Comparison of ENCODE assay signal across 7 cellular contexts in the genomic region with DNA sequence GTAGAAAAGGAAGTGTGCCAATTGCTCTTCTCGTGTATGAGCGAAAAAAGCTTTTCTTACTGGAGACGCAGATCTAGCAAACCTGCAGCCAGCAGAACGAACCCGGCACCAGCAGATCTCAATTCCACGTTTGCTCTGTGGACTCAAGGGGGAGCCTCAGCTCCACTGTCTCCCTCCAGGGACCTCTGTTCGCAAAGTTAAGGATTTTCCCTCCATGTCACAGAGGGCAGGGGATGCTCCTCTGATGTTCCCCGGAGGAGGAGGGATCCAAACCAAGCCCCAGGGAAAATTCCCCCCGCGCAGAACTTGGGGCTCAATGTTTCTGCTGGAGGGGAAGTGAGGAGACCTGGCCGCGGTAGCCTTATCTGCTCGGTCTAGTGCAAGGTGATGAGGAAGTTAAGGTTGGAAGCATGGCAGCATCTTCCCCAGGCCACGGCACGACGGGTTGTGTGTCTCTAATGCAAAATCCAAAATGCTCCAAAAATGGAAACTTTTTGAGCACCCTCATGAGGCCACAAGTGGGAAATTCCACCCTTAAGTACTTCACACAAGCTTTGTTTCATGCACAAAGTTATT. TPM values are rescaled to one million over a fixed set of nuclear protein-coding genes. Genes with fewer than 3 reads are reported as not detected.
DNase-seq lines count a peak whose midpoint lies in the region; ATAC-seq and TF ChIP-seq lines count a peak whose summit lies in the region.

No MANE protein-coding gene starts in this region.

- H3K4me2 ChIP-seq in HCT116 (ENCODE audit: low read length) = no peak overlapping the region

- H3K36me3 ChIP-seq in HCT116 (ENCODE audit: control insufficient read depth in 1 of 2, insufficient read depth in 2 of 2, low read length in 2 of 2) (no peaks in the 10 kb centered on the region), WERI-Rb-1 (peaks cover 10% of the 10 kb centered on the region), suprapubic skin (peaks cover 14% of the 10 kb centered on the region)

- no peaks in the 10 kb centered on the region for H3K27me3 Mint-ChIP-seq in activated T-cell treated with anti-CD3 and anti-CD28 coated beads, Interleukin-2, amount 50 U/mL, for 4 hours (ENCODE audit: low read depth)

- H3K9ac ChIP-seq in HCT116 (ENCODE audit: low read length) = no peak overlapping the region

- TF ChIP-seq EP300 in suprapubic skin (IDR thresholded peaks at IDR 0.05) = no peak

- H3K4me1 ChIP-seq in HCT116 (ENCODE audit: control insufficient read depth in 1 of 2, insufficient read depth in 2 of 2, low read length in 2 of 2) (peaks cover 16 to 20% of the 10 kb centered on the region in 2 experiments), suprapubic skin (peaks cover 7% of the 10 kb centered on the region)

- TF ChIP-seq CTCF in HCT116 (IDR thresholded peaks at IDR 0.05 in 2 of 3, conservative IDR thresholded peaks at IDR 0.05 in 1 of 3; ENCODE audit: borderline replicate concordance in 1 of 3, insufficient read depth in 1 of 3, low read depth in 2 of 3, low read length in 2 of 3) = peak; percentile 22 to 38 (median 24); a peak in 3 of 6 replicates
- TF ChIP-seq CTCF in WERI-Rb-1 (IDR thresholded peaks at IDR 0.05; ENCODE audit: low read depth, low read length) = peak; percentile 72
- TF ChIP-seq CTCF in suprapubic skin (IDR thresholded peaks at IDR 0.05) = no peak

- no peak overlapping the region for H3K27ac ChIP-seq in HCT116 (ENCODE audit: low read depth, low read length)
- H3K27ac ChIP-seq in WERI-Rb-1 = no peak overlapping the region
- H3K27ac ChIP-seq in suprapubic skin = no peak overlapping the region

- WGBS in suprapubic skin = 50% methylated on average over 16 of the region's 16 CpGs

- H3K4me3 Mint-ChIP-seq in activated T-cell treated with anti-CD3 and anti-CD28 coated beads, Interleukin-2, amount 50 U/mL, for 4 hours = no peak overlapping the region

- H3K9me3 Mint-ChIP-seq in activated T-cell treated with anti-CD3 and anti-CD28 coated beads, Interleukin-2, amount 50 U/mL, for 4 hours = no peaks in the 10 kb centered on the region

- BruUV-seq in HCT116 (replicated peaks; lab: Mats Ljungman, UMichigan) = no TSS peak

- DNase-seq in HCT116 (ENCODE audit: low read depth, low spot score) (no peak), WERI-Rb-1 (no peak), hippocampal formation (lab: John Stamatoyannopoulos, UW) (peak; percentile 30 to 62), superior temporal gyrus (ENCODE audit: extremely low spot score) (peak; percentile 75), suprapubic skin (ENCODE audit: low spot score in 2 of 2) (no peak)
- no peak for DNase-seq in activated T-cell treated with anti-CD3 and anti-CD28 coated beads, Interleukin-2, amount 50 U/mL, for 4 hours

- H3K4me3 ChIP-seq in HCT116 (replicated peaks in 1 of 2; ENCODE audit: low read depth in 1 of 2, low read length in 2 of 2) (no peak overlapping the region), WERI-Rb-1 (ENCODE audit: low read depth, low read length) (no peak overlapping the region), suprapubic skin (no peak overlapping the region)

- peaks cover 10% of the 10 kb centered on the region for H3K79me2 ChIP-seq in HCT116 (ENCODE audit: insufficient read depth, low read length)

- H3K36me3 Mint-ChIP-seq in activated T-cell treated with anti-CD3 and anti-CD28 coated beads, Interleukin-2, amount 50 U/mL, for 4 hours (ENCODE audit: insufficient read depth) = peaks cover 2% of the 10 kb centered on the region

- H3K9me2 ChIP-seq in HCT116 (ENCODE audit: insufficient read depth) = no peaks in the 10 kb centered on the region

- RAD21 ChIA-PET in HCT116 (lab: Charles Lee; ENCODE audit: low non-redundant PET in 1 of 2, low total read pairs in 2 of 2, uncharacterized antibody in 2 of 2, unreplicated experiment in 2 of 2) = no interaction called here

- CTCF ChIA-PET in HCT116 (lab: Charles Lee) = interaction anchor here (1.0 kb wide), 1 partner anchor 113 kb away, joined by 3 read pairs; no protein-coding TSS in a partner anchor

- no peak overlapping the region for H2AFZ ChIP-seq in HCT116 (ENCODE audit: low read depth, low read length, poor library complexity, severe bottlenecking)

- POLR2A ChIA-PET in HCT116 (lab: Charles Lee) = no interaction called here

- peak; percentile 60 for TF ChIP-seq RAD21 in HCT116 (IDR thresholded peaks at IDR 0.05; ENCODE audit: low read depth)

- H3K9me3 ChIP-seq in HCT116 (ENCODE audit: control insufficient read depth in 1 of 2, insufficient read depth in 1 of 2, low read depth in 1 of 2, low read length in 2 of 2) = no peaks in the 10 kb centered on the region
- H3K9me3 ChIP-seq in WERI-Rb-1 (ENCODE audit: severe bottlenecking) = no peaks in the 10 kb centered on the region
- no peaks in the 10 kb centered on the region for H3K9me3 ChIP-seq in suprapubic skin

- intact Hi-C loops in HCT116 (cut with micrococcal nuclease) = loop anchor here (10.0 kb wide), 1 partner anchor 117 kb away; the partner anchor contains the start of gene AMZ1

- TF ChIP-seq POLR2A in HCT116 (IDR thresholded peaks at IDR 0.05; ENCODE audit: borderline replicate concordance, extremely low read depth, insufficient read depth, insufficient read length) (no peak), suprapubic skin (IDR thresholded peaks at IDR 0.05) (no peak)

- peak; percentile 43; the same call in 1 of the 2 replicates for ATAC-seq in HCT116
- no peak for ATAC-seq in activated T-cell treated with anti-CD3 and anti-CD28 coated beads, Interleukin-2, amount 50 U/mL, for 4 hours
- no peak for ATAC-seq in GM21619 (IDR thresholded peaks at IDR 0.05; ENCODE audit: unreplicated experiment)

- H3K27me3 ChIP-seq in HCT116 (ENCODE audit: insufficient read depth, low read length) (no peaks in the 10 kb centered on the region), WERI-Rb-1 (ENCODE audit: insufficient read depth, low read depth, severe bottlenecking) (no peaks in the 10 kb centered on the region), suprapubic skin (no peaks in the 10 kb centered on the region)

- no peaks in the 10 kb centered on the region for H4K20me1 ChIP-seq in HCT116 (ENCODE audit: insufficient read depth)

- peaks cover 8% of the 10 kb centered on the region for H3K4me1 Mint-ChIP-seq in activated T-cell treated with anti-CD3 and anti-CD28 coated beads, Interleukin-2, amount 50 U/mL, for 4 hours (ENCODE audit: low read depth)

TF ChIP-seq in HCT116, 20 proteins besides CTCF, POLR2A, EP300 and RAD21:
- TF ChIP-seq JUND (IDR thresholded peaks at IDR 0.05) (no peak), CBX3 (IDR thresholded peaks at IDR 0.05; ENCODE audit: low read depth) (no peak), TCF7L2 (IDR thresholded peaks at IDR 0.05; ENCODE audit: borderline replicate concordance, extremely low read depth, insufficient read depth, insufficient read length) (no peak), ELF1 (IDR thresholded peaks at IDR 0.05; ENCODE audit: borderline replicate concordance, low read depth) (no peak)

RNA-seq across cellular contexts. Expression of gene IQCE, which starts 9.0 kb away (rescaled TPM):
- total RNA-seq in HCT116 (2021; ENCODE audit: unreplicated experiment) = 21.4 TPM
- 10.4 and 12.2 TPM in 2 replicates for polyA plus RNA-seq in HCT116 (2012)
- total RNA-seq in activated T-cell treated with anti-CD3 and anti-CD28 coated beads, Interleukin-2, amount 50 U/mL, for 4 hours = 10 to 100 TPM in 1 of 3 donors, 1 to 10 TPM in 2; 8.9 to 10.4 (median 9.0) TPM
- total RNA-seq in suprapubic skin = 10 to 100 TPM; 10.1 to 18.8 (median 15.7) TPM

RNA-seq across cellular contexts. Expression of gene BRAT1, which starts 12.4 kb away (rescaled TPM):
- total RNA-seq in HCT116 (2021; ENCODE audit: unreplicated experiment) (47.6 TPM), suprapubic skin (10 to 100 TPM; 51.5 to 79.3 (median 63.3) TPM)
- 32.1 and 35.3 TPM in 2 replicates for polyA plus RNA-seq in HCT116 (2012)
- 10 to 100 TPM; 40.7 to 55.0 (median 42.6) TPM for total RNA-seq in activated T-cell treated with anti-CD3 and anti-CD28 coated beads, Interleukin-2, amount 50 U/mL, for 4 hours

RNA-seq across cellular contexts. Expression of gene LFNG, which starts 48.2 kb away (rescaled TPM):
- 14.3 TPM for total RNA-seq in HCT116 (2021; ENCODE audit: unreplicated experiment)
- polyA plus RNA-seq in HCT116 (2012) = 3.9 and 4.3 TPM in 2 replicates
- 10 to 100 TPM; 16.1 to 17.7 (median 17.7) TPM for total RNA-seq in activated T-cell treated with anti-CD3 and anti-CD28 coated beads, Interleukin-2, amount 50 U/mL, for 4 hours
- total RNA-seq in suprapubic skin = 100 to 1,000 TPM; 105 to 198 (median 150) TPM

Comparison
In these comparisons a context has a peak if more than half of its experiments do, and no peak if none do; other contexts are left out.
1. DNase-seq: peak in hippocampal formation (2 of 2) and superior temporal gyrus (single experiment); none in HCT116 (single experiment), WERI-Rb-1 (single experiment), activated T-cell treated with anti-CD3 and anti-CD28 coated beads, Interleukin-2, amount 50 U/mL, for 4 hours (single experiment) and suprapubic skin (0 of 2).
2. CTCF ChIP-seq: peak in HCT116 (3 of 3) and WERI-Rb-1 (single experiment); none in suprapubic skin (0 of 2).